ENCODE assay signal across 18 cellular contexts in genomic region chr3:51270559-51270958, GRCh38.
"Had no signal": no experiment of that assay in that cellular context is flagged by ENCODE, and none has a peak within 500 bp of the region (broad histone marks: within the 10 kb centered on the region; RNA-seq: fewer than 3 reads in every experiment).

No MANE protein-coding gene starts in this region.

- H3K36me3 Mint-ChIP-seq: natural killer cell treated with Interleukin-12 subunit alpha and Interleukin-12 subunit beta and Interleukin-15 and Interleukin-18, amount 100 ng/mL, for 72 hours had no signal

- H3K4me1 Mint-ChIP-seq: mesothelial cell of epicardium had no signal

- H3K9me3 Mint-ChIP-seq: natural killer cell treated with Interleukin-12 subunit alpha and Interleukin-12 subunit beta and Interleukin-15 and Interleukin-18, amount 100 ng/mL, for 72 hours had no signal

- H3K9me3 ChIP-seq: adrenal gland, pancreas, thoracic aorta, upper lobe of left lung had no signal

- H3K4me3 ChIP-seq: adrenal gland, esophagus squamous epithelium, gastroesophageal sphincter, left ventricle myocardium inferior, pancreas, SK-N-MC, thoracic aorta, upper lobe of left lung had no signal

- H3K4me1 ChIP-seq: adrenal gland, esophagus squamous epithelium, gastroesophageal sphincter, left ventricle myocardium inferior, pancreas, upper lobe of left lung had no signal

- H3K4me3 Mint-ChIP-seq: mesothelial cell of epicardium; natural killer cell treated with Interleukin-12 subunit alpha and Interleukin-12 subunit beta and Interleukin-15 and Interleukin-18, amount 100 ng/mL, for 72 hours had no signal

- H3K27me3 Mint-ChIP-seq: natural killer cell treated with Interleukin-12 subunit alpha and Interleukin-12 subunit beta and Interleukin-15 and Interleukin-18, amount 100 ng/mL, for 72 hours had no signal

- H3K27ac ChIP-seq: adrenal gland, esophagus squamous epithelium, gastroesophageal sphincter, left ventricle myocardium inferior, pancreas, SK-N-MC, thoracic aorta, upper lobe of left lung, VCaP had no signal

- H3K36me3 ChIP-seq: adrenal gland, esophagus squamous epithelium, left ventricle myocardium inferior, pancreas, thoracic aorta, upper lobe of left lung had no signal

- H3K27ac Mint-ChIP-seq: mesothelial cell of epicardium; natural killer cell treated with Interleukin-12 subunit alpha and Interleukin-12 subunit beta and Interleukin-15 and Interleukin-18, amount 100 ng/mL, for 72 hours had no signal

- DNase-seq: activated CD4-positive, alpha-beta T cell treated with anti-CD3 and anti-CD28 coated beads, Interleukin-2, amount 50 U/mL, for 4 hours; activated gamma-delta T cell treated with Interleukin-2 at 50 U/mL for 16 hours; adrenal gland; esophagus squamous epithelium; head of caudate nucleus; hypothalamus; left ventricle myocardium inferior; pancreas; right cardiac atrium; stimulated activated CD4-positive, alpha-beta T cell treated with anti-CD3 and anti-CD28 coated beads, Interleukin-4, amount 100 ng/mL, for 24 hours; stimulated activated naive CD4-positive, alpha-beta T cell treated with Interleukin-2 at 50 U/mL for 16 hours; upper lobe of left lung had no signal

- ATAC-seq: gastroesophageal sphincter; natural killer cell treated with Interleukin-12 subunit alpha and Interleukin-12 subunit beta and Interleukin-15 and Interleukin-18, amount 100 ng/mL, for 72 hours; pancreas; right cardiac atrium had no signal

- H3K27me3 ChIP-seq: adrenal gland, esophagus squamous epithelium, gastroesophageal sphincter, pancreas, upper lobe of left lung had no signal
